In the genomic region with DNA sequence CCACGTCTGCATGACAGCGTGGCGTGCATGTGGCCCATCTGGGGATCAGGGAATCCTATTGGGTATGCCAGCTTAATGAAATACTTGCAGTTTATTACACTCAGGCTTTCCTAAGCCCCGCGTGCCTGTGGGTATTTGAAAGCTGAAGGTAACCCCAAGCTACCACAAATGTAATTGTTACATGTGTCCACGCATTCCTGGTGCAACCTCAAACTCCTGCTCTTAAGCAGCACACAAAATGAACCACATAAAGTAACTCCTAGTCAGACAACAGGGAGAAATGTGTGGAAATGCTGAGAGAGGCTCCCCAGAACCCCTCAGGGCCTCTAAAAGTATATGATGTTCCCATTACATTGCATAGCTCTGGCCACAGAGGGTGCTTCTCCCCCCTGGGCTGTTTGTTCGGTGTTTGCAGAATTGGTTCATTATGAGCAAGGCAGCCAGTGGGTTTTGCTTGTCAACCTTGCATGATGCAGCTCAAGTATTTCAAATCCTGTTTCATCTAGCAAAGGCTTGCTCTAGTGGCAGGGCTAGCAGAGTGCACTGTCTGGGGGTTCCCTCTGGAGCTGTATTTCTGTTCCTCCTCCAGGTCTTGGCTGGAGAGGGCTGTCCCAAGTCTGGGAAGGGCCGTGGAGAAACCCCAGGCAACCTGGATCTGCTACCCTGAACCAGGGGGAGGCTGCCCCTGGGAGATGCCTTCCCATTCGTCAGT, we compare ENCODE assay signal across 1 cellular context.
TF ChIP-seq lines count a peak whose summit lies in the region.

No MANE protein-coding gene starts in this region.

TF ChIP-seq in WTC11, 78 proteins besides CTCF, POLR2A, EP300 and RAD21:
- no peak for TF ChIP-seq EMX1 (CRISPR knock-in tag; IDR thresholded peaks at IDR 0.05)
- TF ChIP-seq, protein P1, sequence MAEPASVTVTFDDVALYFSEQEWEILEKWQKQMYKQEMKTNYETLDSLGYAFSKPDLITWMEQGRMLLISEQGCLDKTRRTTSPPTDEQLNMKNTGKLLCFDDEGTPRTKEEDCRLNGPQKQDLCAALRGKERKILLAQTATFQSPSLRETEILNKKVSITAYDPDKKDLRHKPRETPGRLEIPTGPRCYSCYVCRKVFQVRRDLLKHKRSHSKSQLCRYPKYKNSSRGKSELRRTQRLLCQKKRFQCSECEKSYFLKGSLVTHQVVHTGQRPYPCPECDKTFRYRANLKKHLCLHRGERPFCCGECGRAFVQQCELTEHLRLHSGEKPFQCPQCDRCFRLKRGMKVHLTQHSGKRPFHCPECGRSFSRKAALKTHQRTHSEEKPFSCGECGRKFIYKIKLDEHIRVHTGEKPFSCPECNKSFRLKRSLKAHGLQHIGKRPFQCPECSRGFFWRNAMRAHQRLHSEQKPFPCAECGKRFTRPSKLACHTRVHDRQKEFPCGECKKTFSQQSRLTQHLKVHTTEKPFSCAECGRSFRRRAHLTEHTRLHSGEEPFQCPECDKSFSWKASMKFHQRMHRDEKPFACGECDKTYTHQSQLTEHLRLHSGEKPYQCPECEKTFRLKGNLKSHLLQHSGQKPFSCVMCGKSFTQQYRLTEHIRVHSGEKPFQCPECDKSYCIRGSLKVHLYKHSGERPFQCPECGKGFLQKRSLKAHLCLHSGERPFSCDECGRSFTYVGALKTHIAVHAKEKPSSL (CRISPR knock-in tag; conservative IDR thresholded peaks at IDR 0.05) = no peak
